Comparison of ENCODE assay signal across 14 cellular contexts in genomic region chr15:74729372-74729771, GRCh38. TPM values are rescaled to one million over a fixed set of nuclear protein-coding genes. Genes with fewer than 3 reads are reported as not detected.
"Had no signal": no experiment of that assay in that cellular context is flagged by ENCODE, and none has a peak within 500 bp of the region (broad histone marks: within the 10 kb centered on the region; RNA-seq: fewer than 3 reads in every experiment).

No MANE protein-coding gene starts in this region.

RNA-seq across cellular contexts. Expression of gene CYP1A2, which starts 19.3 kb away (rescaled TPM):
- total RNA-seq: activated CD4-positive, alpha-beta memory T cell treated with anti-CD3 and anti-CD28 coated beads for 36 hours; activated CD4-positive, alpha-beta memory T cell treated with anti-CD3 and anti-CD28 coated beads, Interleukin-2, amount 10 ng/mL, durations not matched to agents 7 days and 5 days; activated CD4-positive, alpha-beta T cell treated with anti-CD3 and anti-CD28 coated beads for 36 hours; activated CD4-positive, alpha-beta T cell treated with anti-CD3 and anti-CD28 coated beads, Interleukin-2, amount 10 ng/mL, durations not matched to agents 24 days and 14 days; activated CD4-positive, alpha-beta T cell treated with anti-CD3 and anti-CD28 coated beads, Interleukin-2, amount 10 ng/mL, durations not matched to agents 7 days and 5 days; activated CD8-positive, alpha-beta memory T cell treated with anti-CD3 and anti-CD28 coated beads for 36 hours; activated CD8-positive, alpha-beta memory T cell treated with anti-CD3 and anti-CD28 coated beads, Interleukin-2, amount 10 ng/mL, durations not matched to agents 7 days and 5 days; activated CD8-positive, alpha-beta T cell treated with anti-CD3 and anti-CD28 coated beads for 36 hours; activated CD8-positive, alpha-beta T cell treated with anti-CD3 and anti-CD28 coated beads, Interleukin-2, amount 10 ng/mL, durations not matched to agents 7 days and 5 days; T-cell; T-helper 1 cell treated with Interleukin-12 subunit alpha and Interleukin-12 subunit beta and Interleukin-4 antibody, amounts not matched to agents 30 ng/mL and 1 ng/mL, for 36 hours; T-helper 17 cell; T-helper 2 cell treated with Interferon-gamma antibody and Interleukin-4, amounts not matched to agents 100 ng/mL and 5 ng/mL, for 36 hours; WTC11 had no signal
